19 cellular contexts compared by ENCODE assay signal in the genomic region with DNA sequence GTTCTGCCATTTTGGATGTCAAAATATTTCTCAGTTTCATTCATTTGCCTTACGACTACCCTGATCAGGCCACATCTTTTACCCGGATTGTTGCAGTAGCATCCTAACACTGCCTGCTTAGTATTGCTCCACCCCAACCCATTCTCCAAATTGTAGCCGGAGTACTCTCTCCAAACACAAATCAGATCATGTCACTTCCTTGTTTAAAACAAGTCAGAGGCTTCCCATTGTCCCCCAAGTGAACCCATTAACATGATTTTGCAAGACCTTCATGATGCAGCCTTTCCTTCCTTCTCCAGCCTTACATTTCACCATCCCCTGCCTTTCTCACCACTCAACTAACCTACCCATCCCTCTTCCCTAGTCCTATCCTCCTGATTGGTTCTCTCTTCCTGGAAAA. TPM values are rescaled to one million over a fixed set of nuclear protein-coding genes. Genes with fewer than 3 reads are reported as not detected.
DNase-seq lines count a peak whose midpoint lies in the region; ATAC-seq and TF ChIP-seq lines count a peak whose summit lies in the region.
"Had no signal": no experiment of that assay in that cellular context is flagged by ENCODE, and none has a peak within 500 bp of the region (broad histone marks: within the 10 kb centered on the region; RNA-seq: fewer than 3 reads in every experiment).

No MANE protein-coding gene starts in this region.

- peak; percentile 52 for ATAC-seq in naive thymus-derived CD4-positive, alpha-beta T cell
- ATAC-seq in GM18511 (IDR thresholded peaks at IDR 0.05; ENCODE audit: unreplicated experiment): no peak
- ATAC-seq: A549 had no signal

- POLR2A ChIA-PET in naive thymus-derived CD4-positive, alpha-beta T cell (lab: Charles Lee): no interaction called here

- H3K4me3 ChIP-seq in naive thymus-derived CD4-positive, alpha-beta T cell (ENCODE audit: low read length): no peak overlapping the region
- H3K4me3 ChIP-seq: A549, GM23248 had no signal

- no peaks in the 10 kb centered on the region for H3K36me3 ChIP-seq in naive thymus-derived CD4-positive, alpha-beta T cell (ENCODE audit: control insufficient read depth in 2 of 3, insufficient read depth in 3 of 3, low read length in 3 of 3)

- CTCF ChIA-PET in naive thymus-derived CD4-positive, alpha-beta T cell (lab: Charles Lee): no interaction called here

- DNase-seq in SIG-M5 treated with dmso at 0.1 percent for 504 hours (lab: John Stamatoyannopoulos, UW; ENCODE audit: unreplicated experiment) (peak; percentile 10), SIG-M5 (lab: John Stamatoyannopoulos, UW) (no peak), chondrocyte (ENCODE audit: low spot score) (no peak), NCI-H187 treated with DMSO at 0.1 percent for 48 hours (lab: John Stamatoyannopoulos, UW) (no peak)
- DNase-seq in naive thymus-derived CD4-positive, alpha-beta T cell: no peak
- no peak for DNase-seq in activated naive CD8-positive, alpha-beta T cell treated with anti-CD3 and anti-CD28 coated beads for 36 hours
- DNase-seq: 8988T; C1 segment of cervical spinal cord; Calu3; CD4-positive, alpha-beta T cell; COR-L47; DMS53; DMS79 treated with DMSO at 0.1 percent for 48 hours; GF-D8; GM23248; H7; HCEC 1CT had no signal

- H3K4me1 ChIP-seq in naive thymus-derived CD4-positive, alpha-beta T cell (ENCODE audit: control insufficient read depth in 2 of 2, insufficient read depth in 2 of 2, low read length in 2 of 2): no peaks in the 10 kb centered on the region
- H3K4me1 ChIP-seq: A549 had no signal

- intact Hi-C loops in naive thymus-derived CD4-positive, alpha-beta T cell (cut with micrococcal nuclease): no loop called here

- peaks cover 3% of the 10 kb centered on the region for H3K36me3 Mint-ChIP-seq in chondrocyte (ENCODE audit: low read depth)
- H3K36me3 Mint-ChIP-seq in naive thymus-derived CD4-positive, alpha-beta T cell: peaks cover 0 to 4% (median 0%) of the 10 kb centered on the region in 5 donors
- peaks cover 3% of the 10 kb centered on the region for H3K36me3 Mint-ChIP-seq in activated naive CD8-positive, alpha-beta T cell treated with anti-CD3 and anti-CD28 coated beads for 36 hours

- no peaks in the 10 kb centered on the region for H3K27me3 Mint-ChIP-seq in chondrocyte (ENCODE audit: low read depth)
- H3K27me3 Mint-ChIP-seq in naive thymus-derived CD4-positive, alpha-beta T cell: peaks cover 0 to 4% (median 0%) of the 10 kb centered on the region in 5 donors
- no peaks in the 10 kb centered on the region for H3K27me3 Mint-ChIP-seq in activated naive CD8-positive, alpha-beta T cell treated with anti-CD3 and anti-CD28 coated beads for 36 hours
- H3K27me3 Mint-ChIP-seq: CD4-positive, alpha-beta T cell had no signal

- H3K27ac ChIP-seq in naive thymus-derived CD4-positive, alpha-beta T cell (ENCODE audit: low read depth, low read length): no peak overlapping the region
- H3K27ac ChIP-seq: A549, GM23248 had no signal

- H3K4me3 Mint-ChIP-seq in chondrocyte (ENCODE audit: unreplicated experiment): no peak overlapping the region
- H3K4me3 Mint-ChIP-seq in naive thymus-derived CD4-positive, alpha-beta T cell: no peak overlapping the region
- H3K4me3 Mint-ChIP-seq in activated naive CD8-positive, alpha-beta T cell treated with anti-CD3 and anti-CD28 coated beads for 36 hours: no peak overlapping the region
- H3K4me3 Mint-ChIP-seq: CD4-positive, alpha-beta T cell had no signal

- peaks cover 23% of the 10 kb centered on the region for H3K9me3 Mint-ChIP-seq in chondrocyte (ENCODE audit: low read depth)
- H3K9me3 Mint-ChIP-seq in naive thymus-derived CD4-positive, alpha-beta T cell: peaks cover 0 to 20% (median 6%) of the 10 kb centered on the region in 11 donors
- peaks cover 8% of the 10 kb centered on the region for H3K9me3 Mint-ChIP-seq in activated naive CD8-positive, alpha-beta T cell treated with anti-CD3 and anti-CD28 coated beads for 36 hours

- H3K9me3 ChIP-seq in naive thymus-derived CD4-positive, alpha-beta T cell (ENCODE audit: control insufficient read depth in 2 of 3, low read length in 3 of 3): no peaks in the 10 kb centered on the region
- H3K9me3 ChIP-seq: A549 had no signal

- peak overlapping the region; percentile 77 for H3K27ac Mint-ChIP-seq in chondrocyte (ENCODE audit: unreplicated experiment)
- no peak overlapping the region for H3K27ac Mint-ChIP-seq in naive thymus-derived CD4-positive, alpha-beta T cell
- H3K27ac Mint-ChIP-seq in activated naive CD8-positive, alpha-beta T cell treated with anti-CD3 and anti-CD28 coated beads for 36 hours: no peak overlapping the region
- H3K27ac Mint-ChIP-seq: CD4-positive, alpha-beta T cell had no signal

- H3K27me3 ChIP-seq in naive thymus-derived CD4-positive, alpha-beta T cell (ENCODE audit: control insufficient read depth in 2 of 2, insufficient read depth in 2 of 2, low read length in 2 of 2): no peaks in the 10 kb centered on the region

- no peak for TF ChIP-seq CTCF in chondrocyte (IDR thresholded peaks at IDR 0.05)

- peaks cover 17% of the 10 kb centered on the region for H3K4me1 Mint-ChIP-seq in chondrocyte (ENCODE audit: low read depth)
- H3K4me1 Mint-ChIP-seq in naive thymus-derived CD4-positive, alpha-beta T cell: peaks cover 0 to 3% (median 0%) of the 10 kb centered on the region in 7 donors
- H3K4me1 Mint-ChIP-seq in activated naive CD8-positive, alpha-beta T cell treated with anti-CD3 and anti-CD28 coated beads for 36 hours: no peaks in the 10 kb centered on the region

RNA-seq across cellular contexts. Expression of a gene that starts 53.1 kb away (rescaled TPM):
- total RNA-seq in chondrocyte: 3.0 to 7.1 TPM (median 3.2 TPM) in 3 replicates
- total RNA-seq in naive thymus-derived CD4-positive, alpha-beta T cell: 1 to 10 TPM; 3.3 to 8.3 (median 4.0) TPM
- polyA plus RNA-seq in naive thymus-derived CD4-positive, alpha-beta T cell: 1 to 10 TPM in 1 of 2 donors, under 1 TPM in 1; 0.55 to 1.4 TPM
- 10 to 100 TPM; 13.6 to 14.0 TPM for total RNA-seq in activated naive CD8-positive, alpha-beta T cell treated with anti-CD3 and anti-CD28 coated beads for 36 hours

RNA-seq across cellular contexts. Expression of a gene that starts 53.5 kb away (rescaled TPM):
- 25.1 to 31.8 TPM (median 27.2 TPM) in 3 replicates for total RNA-seq in chondrocyte
- total RNA-seq in naive thymus-derived CD4-positive, alpha-beta T cell: 10 to 100 TPM in 4 of 5 experiments, 1 to 10 TPM in 1; 7.1 to 15.7 (median 13.4) TPM
- polyA plus RNA-seq in naive thymus-derived CD4-positive, alpha-beta T cell: 1 to 10 TPM; 5.3 to 8.0 TPM
- 1 to 10 TPM; 9.1 to 9.6 TPM for total RNA-seq in activated naive CD8-positive, alpha-beta T cell treated with anti-CD3 and anti-CD28 coated beads for 36 hours
